In genomic region chr4:160009656-160010493, GRCh38 we compare ENCODE assay signal across 29 cellular contexts.
"Had no signal": no experiment of that assay in that cellular context is flagged by ENCODE, and none has a peak within 500 bp of the region (broad histone marks: within the 10 kb centered on the region; RNA-seq: fewer than 3 reads in every experiment).

No MANE protein-coding gene starts in this region.

- H3K27me3 ChIP-seq: ascending aorta, cardiac muscle cell had no signal

- H3K9me3 ChIP-seq: ascending aorta had no signal

- ATAC-seq: K562 had no signal

- H3K4me3 ChIP-seq: ascending aorta, cardiac muscle cell, K562 had no signal

- DNase-seq: activated B cell treated with CpG ODN at 0.5 μM for 24 hours; activated CD4-positive, alpha-beta memory T cell treated with anti-CD3 and anti-CD28 coated beads for 36 hours; activated CD4-positive, alpha-beta T cell treated with anti-CD3 and anti-CD28 coated beads for 4 hours; activated CD4-positive, alpha-beta T cell treated with anti-CD3 and anti-CD28 coated beads, Interleukin-2, amount 50 U/mL, for 1 hour; activated CD4-positive, CD25-positive, alpha-beta regulatory T cell treated with anti-CD3 and anti-CD28 coated beads, Interleukin-2, amount 50 U/mL, for 72 hours; activated CD8-positive, alpha-beta memory T cell treated with anti-CD3 and anti-CD28 coated beads, Interleukin-2, amount 50 U/mL, for 4 hours; activated effector memory CD4-positive, alpha-beta T cell treated with Interleukin-2 at 50 U/mL for 16 hours; activated naive CD4-positive, alpha-beta T cell treated with anti-CD3 and anti-CD28 coated beads, Interleukin-2, amount 10 ng/mL, durations not matched to agents 7 days and 5 days; activated T-cell treated with anti-CD3 and anti-CD28 coated beads for 4 hours; activated T-cell treated with anti-CD3 and anti-CD28 coated beads, Interleukin-2, amount 50 U/mL, for 48 hours; amygdala; MM.1S; MV-4-11; NCI-H1092; NCI-H1436 treated with DMSO at 0.1 percent for 48 hours; NCI-H1694 treated with DMSO at 0.1 percent for 48 hours; NCI-H2029; NCI-H345; NCI-H524 treated with DMSO at 0.1 percent for 48 hours; OCI-M1; Right ventricle myocardium superior; SW 1271; T-helper 1 cell; T-helper 2 cell; T-helper 9 cell had no signal

- H3K27ac ChIP-seq: ascending aorta, cardiac muscle cell, VCaP had no signal

- H3K36me3 ChIP-seq: ascending aorta, cardiac muscle cell had no signal

- H3K4me1 ChIP-seq: ascending aorta had no signal
